11 cellular contexts compared by ENCODE assay signal in genomic region chr14:47276931-47277330, GRCh38.
A peak's percentile ranks its signal among the peaks of the same experiment; 100 is the strongest.
DNase-seq lines count a peak whose midpoint lies in the region; ATAC-seq, FAIRE-seq and TF ChIP-seq lines count a peak whose summit lies in the region.
"Had no signal": no experiment of that assay in that cellular context is flagged by ENCODE, and none has a peak within 500 bp of the region (broad histone marks: within the 10 kb centered on the region; RNA-seq: fewer than 3 reads in every experiment).

No MANE protein-coding gene starts in this region.

- H3K9ac ChIP-seq in endothelial cell of umbilical vein (replicated peaks; ENCODE audit: extremely low read depth, insufficient read depth, low read length) (no peak overlapping the region), neural progenitor cell (no peak overlapping the region)

- H3K4me3 Mint-ChIP-seq in neural progenitor cell = no peak overlapping the region
- H3K4me3 Mint-ChIP-seq: CD14-positive monocyte; CD8-positive, alpha-beta T cell had no signal

- DNase-seq in OCI-M1 (lab: John Stamatoyannopoulos, UW) (peak; percentile 4), WERI-Rb-1 (peak; percentile 61), endothelial cell of umbilical vein (ENCODE audit: low read depth, low spot score) (peak; percentile 16), neural progenitor cell (ENCODE audit: low spot score) (peak; percentile 11), cerebellar nuclear complex (lab: John Stamatoyannopoulos, UW) (no peak)
- DNase-seq in stimulated activated CD4-positive, alpha-beta T cell treated with anti-CD3 and anti-CD28 coated beads, Interleukin-15, amount 100 ng/mL, for 24 hours = no peak
- DNase-seq: Caco-2; CD8-positive, alpha-beta T cell; H7 had no signal

- no peaks in the 10 kb centered on the region for H3K36me3 Mint-ChIP-seq in neural progenitor cell
- H3K36me3 Mint-ChIP-seq: CD14-positive monocyte; CD8-positive, alpha-beta T cell had no signal

- no peaks in the 10 kb centered on the region for H3K9me3 Mint-ChIP-seq in neural progenitor cell

- no peaks in the 10 kb centered on the region for H3K79me2 ChIP-seq in endothelial cell of umbilical vein (ENCODE audit: control insufficient read depth, insufficient read depth, low read length)
- no peaks in the 10 kb centered on the region for H3K79me2 ChIP-seq in neural progenitor cell (ENCODE audit: low read depth)

- H3K9me3 ChIP-seq in WERI-Rb-1 (ENCODE audit: severe bottlenecking) (no peaks in the 10 kb centered on the region), endothelial cell of umbilical vein (replicated peaks; ENCODE audit: control insufficient read depth, insufficient read depth, low read length) (no peaks in the 10 kb centered on the region), neural progenitor cell (ENCODE audit: low read depth) (no peaks in the 10 kb centered on the region)
- H3K9me3 ChIP-seq: Caco-2 had no signal

- H3K27me3 ChIP-seq in WERI-Rb-1 (ENCODE audit: insufficient read depth, low read depth, severe bottlenecking) = no peaks in the 10 kb centered on the region
- H3K27me3 ChIP-seq in endothelial cell of umbilical vein (ENCODE audit: control insufficient read depth in 2 of 2, insufficient read depth in 2 of 2, low read length in 2 of 2) = no peaks in the 10 kb centered on the region
- no peaks in the 10 kb centered on the region for H3K27me3 ChIP-seq in neural progenitor cell

- H4K20me1 ChIP-seq in endothelial cell of umbilical vein (replicated peaks; ENCODE audit: control insufficient read depth, extremely low read depth, insufficient read depth, low read length) (no peaks in the 10 kb centered on the region), neural progenitor cell (ENCODE audit: low read depth) (no peaks in the 10 kb centered on the region)

- no peak for TF ChIP-seq POLR2A in endothelial cell of umbilical vein (IDR thresholded peaks at IDR 0.05; ENCODE audit: low read depth, low read length)

- dilution Hi-C loops in endothelial cell of umbilical vein (cut with MboI; ENCODE audit: extremely low pct_ligation_motif_present, low sequenced_read_pairs) = no loop called here

- FAIRE-seq in endothelial cell of umbilical vein (lab: Jason Lieb, UNC) = no peak

- H3K36me3 ChIP-seq in WERI-Rb-1 = no peaks in the 10 kb centered on the region
- no peaks in the 10 kb centered on the region for H3K36me3 ChIP-seq in endothelial cell of umbilical vein (ENCODE audit: control insufficient read depth in 2 of 2, extremely low read depth in 1 of 2, insufficient read depth in 2 of 2, low read length in 2 of 2)
- H3K36me3 ChIP-seq in neural progenitor cell = no peaks in the 10 kb centered on the region

- no peak for ATAC-seq in GM18873 (IDR thresholded peaks at IDR 0.05; ENCODE audit: low FRiP score, unreplicated experiment)
- ATAC-seq: CD8-positive, alpha-beta T cell had no signal

- CTCF ChIA-PET in endothelial cell of umbilical vein (lab: Charles Lee) = interaction anchor here (1.0 to 3.0 kb wide), 4 partner anchors 219 to 705 kb away, joined by 3 to 59 read pairs (median 4); no protein-coding TSS in a partner anchor

- H3F3A ChIP-seq in neural progenitor cell (ENCODE audit: low read depth) = no peaks in the 10 kb centered on the region

- TF ChIP-seq CTCF in WERI-Rb-1 (IDR thresholded peaks at IDR 0.05; ENCODE audit: low read depth, low read length) (no peak), endothelial cell of umbilical vein (IDR thresholded peaks at IDR 0.05; ENCODE audit: extremely low read depth in 1 of 2, insufficient read depth in 1 of 2, low read depth in 1 of 2, low read length in 2 of 2) (no peak), neural progenitor cell (IDR thresholded peaks at IDR 0.05) (no peak)

- H3K4me1 Mint-ChIP-seq in neural progenitor cell = no peaks in the 10 kb centered on the region
- H3K4me1 Mint-ChIP-seq: CD14-positive monocyte had no signal

- no peak overlapping the region for H3K27ac Mint-ChIP-seq in neural progenitor cell
- H3K27ac Mint-ChIP-seq: CD14-positive monocyte; CD8-positive, alpha-beta T cell had no signal

- BruUV-seq in endothelial cell of umbilical vein (replicated peaks; lab: Mats Ljungman, UMichigan) = no TSS peak

- no peaks in the 10 kb centered on the region for H3K9me1 ChIP-seq in endothelial cell of umbilical vein (replicated peaks; ENCODE audit: control insufficient read depth, extremely low read depth, insufficient read depth, low read length)

- POLR2A ChIA-PET in endothelial cell of umbilical vein (lab: Charles Lee) = no interaction called here

- intact Hi-C loops in endothelial cell of umbilical vein (cut with micrococcal nuclease) = loop anchor here (5.0 kb wide), 2 partner anchors 85 to 1025 kb away; no protein-coding TSS in a partner anchor

- H3K27ac ChIP-seq in WERI-Rb-1 = peak overlapping the region; percentile 47
- H3K27ac ChIP-seq in endothelial cell of umbilical vein (ENCODE audit: insufficient read depth, low read depth, low read length) = no peak overlapping the region
- H3K27ac ChIP-seq in neural progenitor cell = no peak overlapping the region

- no peaks in the 10 kb centered on the region for H3K27me3 Mint-ChIP-seq in neural progenitor cell (ENCODE audit: insufficient read depth, low read depth)

- H2AFZ ChIP-seq in endothelial cell of umbilical vein (ENCODE audit: low read depth, low read length) (no peak overlapping the region), neural progenitor cell (replicated peaks) (peak overlapping the region; percentile 74)

- H3K4me2 ChIP-seq in endothelial cell of umbilical vein (ENCODE audit: insufficient read depth, low read length) = no peak overlapping the region
- no peak overlapping the region for H3K4me2 ChIP-seq in neural progenitor cell

- no peaks in the 10 kb centered on the region for H3K4me1 ChIP-seq in endothelial cell of umbilical vein (ENCODE audit: control insufficient read depth, extremely low read depth, insufficient read depth, low read length)
- H3K4me1 ChIP-seq in neural progenitor cell = peaks cover 4% of the 10 kb centered on the region
- H3K4me1 ChIP-seq: Caco-2 had no signal

- H3K4me3 ChIP-seq in WERI-Rb-1 (ENCODE audit: low read depth, low read length) = no peak overlapping the region
- no peak overlapping the region for H3K4me3 ChIP-seq in endothelial cell of umbilical vein (replicated peaks in 1 of 3; ENCODE audit: insufficient read depth in 1 of 3, low read depth in 1 of 3, low read length in 3 of 3)
- no peak overlapping the region for H3K4me3 ChIP-seq in neural progenitor cell

TF ChIP-seq in endothelial cell of umbilical vein, 7 proteins besides CTCF, POLR2A, EP300 and RAD21:
- TF ChIP-seq MYC (IDR thresholded peaks at IDR 0.05; ENCODE audit: low read depth, low read length) (no peak), JUN (IDR thresholded peaks at IDR 0.05; ENCODE audit: borderline replicate concordance, insufficient read depth, insufficient read length, low read depth) (no peak), FOS (IDR thresholded peaks at IDR 0.05; ENCODE audit: borderline replicate concordance, insufficient read depth, low read length) (no peak), MAX (IDR thresholded peaks at IDR 0.05; ENCODE audit: insufficient read depth, insufficient read length) (no peak), EZH2 (IDR thresholded peaks at IDR 0.05; ENCODE audit: borderline replicate concordance, low read depth, low read length, severe bottlenecking) (no peak), POLR2AphosphoS5 (IDR thresholded peaks at IDR 0.05; ENCODE audit: insufficient read depth, low read depth, low read length) (no peak), GATA2 (IDR thresholded peaks at IDR 0.05; ENCODE audit: insufficient read depth, insufficient read length, low read depth, low read length) (no peak)

Comparison
In these comparisons a context has a peak if more than half of its experiments do, and no peak if none do; other contexts are left out.
1. DNase-seq: peak in OCI-M1 (single experiment), WERI-Rb-1 (single experiment), endothelial cell of umbilical vein (single experiment) and neural progenitor cell (single experiment); none in stimulated activated CD4-positive, alpha-beta T cell treated with anti-CD3 and anti-CD28 coated beads, Interleukin-15, amount 100 ng/mL, for 24 hours (single experiment) and cerebellar nuclear complex (0 of 2).